In genomic region chr11:1270476-1270875, GRCh38 we compare ENCODE assay signal across 14 cellular contexts. TPM values are rescaled to one million over a fixed set of nuclear protein-coding genes. Genes with fewer than 3 reads are reported as not detected.
"Had no signal": no experiment of that assay in that cellular context is flagged by ENCODE, and none has a peak within 500 bp of the region (broad histone marks: within the 10 kb centered on the region; RNA-seq: fewer than 3 reads in every experiment).

No MANE protein-coding gene starts in this region.

- H3K4me1 ChIP-seq: adrenal gland, left lung, prostate gland, right lobe of liver had no signal

- ATAC-seq: activated CD4-positive, alpha-beta T cell treated with anti-CD3 and anti-CD28 coated beads for 36 hours; left lung had no signal

- H3K27me3 ChIP-seq: adrenal gland, left lung, right lobe of liver had no signal

- H3K27ac ChIP-seq: adrenal gland, left lung, prostate gland, right lobe of liver had no signal

- DNase-seq: activated CD4-positive, alpha-beta memory T cell treated with anti-CD3 and anti-CD28 coated beads, Interleukin-2, amount 10 ng/mL, durations not matched to agents 7 days and 5 days; activated CD4-positive, alpha-beta T cell treated with anti-CD3 and anti-CD28 coated beads for 36 hours; activated naive CD4-positive, alpha-beta T cell treated with anti-CD3 and anti-CD28 coated beads, Interleukin-2, amount 10 ng/mL, durations not matched to agents 7 days and 5 days; activated T-cell treated with anti-CD3 and anti-CD28 coated beads, Interleukin-2, amount 50 U/mL, for 24 hours; effector memory CD4-positive, alpha-beta T cell; stimulated activated naive CD8-positive, alpha-beta T cell treated with anti-CD3 and anti-CD28 coated beads, Interleukin-15, Interleukin-2, amounts not matched to agents 100 U/mL and 50 U/mL, for 24 hours had no signal

- H3K36me3 ChIP-seq: prostate gland, right lobe of liver had no signal

- H3K4me3 ChIP-seq: adrenal gland, left lung, prostate gland, right lobe of liver, smooth muscle cell had no signal

- H3K9me3 ChIP-seq: adrenal gland, prostate gland, right lobe of liver had no signal

RNA-seq across cellular contexts. Expression of gene MUC5B, which starts 47.6 kb away (rescaled TPM):
- total RNA-seq: activated CD4-positive, alpha-beta memory T cell treated with anti-CD3 and anti-CD28 coated beads, Interleukin-2, amount 10 ng/mL, durations not matched to agents 7 days and 5 days; activated CD4-positive, alpha-beta T cell treated with anti-CD3 and anti-CD28 coated beads for 36 hours; fibroblast of lung; osteoblast; smooth muscle cell; urinary bladder had no signal
